Comparison of ENCODE assay signal across 9 cellular contexts in genomic region chr9:125409637-125410521, GRCh38.
DNase-seq lines count a peak whose midpoint lies in the region; ATAC-seq, FAIRE-seq and TF ChIP-seq lines count a peak whose summit lies in the region.
"Had no signal": no experiment of that assay in that cellular context is flagged by ENCODE, and none has a peak within 500 bp of the region (broad histone marks: within the 10 kb centered on the region; RNA-seq: fewer than 3 reads in every experiment).

No MANE protein-coding gene starts in this region.

- H3K4me2 ChIP-seq in OCI-LY1 (ENCODE audit: low read length), result peak overlapping the region; percentile 43; the same call in 1 of the 2 replicates
- no peak overlapping the region for H3K4me2 ChIP-seq in osteoblast (ENCODE audit: insufficient read depth, low read length)

- DNase-seq in AG10803 (ENCODE audit: low read depth) (peak; percentile 17), GM12892 (ENCODE audit: insufficient read length) (no peak), amniotic epithelial cell (ENCODE audit: low read depth) (peak; percentile 35), osteoblast (ENCODE audit: insufficient read length, low spot score, missing footprints) (peak; percentile 96), islet precursor cell (no peak), lower lobe of right lung (no peak)

- H3K36me3 ChIP-seq in OCI-LY1 (ENCODE audit: insufficient read depth, low read length) (no peaks in the 10 kb centered on the region), osteoblast (ENCODE audit: insufficient read depth, low read length) (no peaks in the 10 kb centered on the region), lower lobe of right lung (no peaks in the 10 kb centered on the region)

- TF ChIP-seq POLR2A in GM12892 (IDR thresholded peaks at IDR 0.05; ENCODE audit: low read depth, low read length), result no peak

- no peaks in the 10 kb centered on the region for H4K20me1 ChIP-seq in OCI-LY1 (ENCODE audit: insufficient read depth, low read length)
- H4K20me1 ChIP-seq in osteoblast (ENCODE audit: insufficient read depth, low read length), result no peaks in the 10 kb centered on the region

- FAIRE-seq in GM12892 (lab: Jason Lieb, UNC), result peak; percentile 87

- H3K9me3 ChIP-seq in OCI-LY1 (ENCODE audit: low read length) (no peaks in the 10 kb centered on the region), osteoblast (ENCODE audit: low read depth, low read length) (no peaks in the 10 kb centered on the region), lower lobe of right lung (no peaks in the 10 kb centered on the region)

- TF ChIP-seq CTCF in AG10803 (conservative IDR thresholded peaks at IDR 0.05; ENCODE audit: low read length) (no peak), OCI-LY1 (IDR thresholded peaks at IDR 0.05; ENCODE audit: low read length) (no peak), osteoblast (IDR thresholded peaks at IDR 0.05; ENCODE audit: extremely low read depth, low read depth, low read length) (no peak), lower lobe of right lung (IDR thresholded peaks at IDR 0.05) (no peak)

- H3K4me3 ChIP-seq in AG10803 (ENCODE audit: low read length), result no peak overlapping the region
- H3K4me3 ChIP-seq in OCI-LY1 (ENCODE audit: low read depth, low read length, poor library complexity, severe bottlenecking), result peak overlapping the region; percentile 44
- peak overlapping the region; percentile 46 for H3K4me3 ChIP-seq in osteoblast (ENCODE audit: insufficient read depth, low read length)
- no peak overlapping the region for H3K4me3 ChIP-seq in lower lobe of right lung

- no peak overlapping the region for H3K27ac ChIP-seq in OCI-LY1 (ENCODE audit: low read depth, low read length, poor library complexity, severe bottlenecking)
- H3K27ac ChIP-seq in osteoblast (ENCODE audit: low read depth, low read length), result no peak overlapping the region
- H3K27ac ChIP-seq in lower lobe of right lung, result no peak overlapping the region

- H3K79me2 ChIP-seq in OCI-LY1 (ENCODE audit: insufficient read depth, low read length) (no peaks in the 10 kb centered on the region), osteoblast (ENCODE audit: insufficient read depth, low read length) (no peaks in the 10 kb centered on the region)

- H3K27me3 ChIP-seq in OCI-LY1 (ENCODE audit: insufficient read depth, low read length) (peaks cover 5% of the 10 kb centered on the region; the same call in 1 of the 2 replicates), osteoblast (ENCODE audit: insufficient read depth, low read length) (no peaks in the 10 kb centered on the region), lower lobe of right lung (ENCODE audit: low read depth) (peaks cover 8% of the 10 kb centered on the region)

- no peak overlapping the region for H2AFZ ChIP-seq in OCI-LY1 (ENCODE audit: low read length)
- no peak overlapping the region for H2AFZ ChIP-seq in osteoblast (ENCODE audit: low read length)

- peaks cover 29% of the 10 kb centered on the region for H3K4me1 ChIP-seq in OCI-LY1 (ENCODE audit: insufficient read depth, low read length, severe bottlenecking)
- H3K4me1 ChIP-seq in osteoblast (ENCODE audit: insufficient read depth, low read length), result no peaks in the 10 kb centered on the region
- peaks cover 11% of the 10 kb centered on the region for H3K4me1 ChIP-seq in lower lobe of right lung

- no peak overlapping the region for H3K9ac ChIP-seq in OCI-LY1 (ENCODE audit: low read length)

- no peaks in the 10 kb centered on the region for H3K9me2 ChIP-seq in OCI-LY1 (ENCODE audit: low read depth, low read length)

- ATAC-seq in GM18873 (IDR thresholded peaks at IDR 0.05; ENCODE audit: low FRiP score, unreplicated experiment) (no peak), lower lobe of right lung (no peak)
- ATAC-seq: right cardiac atrium had no signal

- H3F3A ChIP-seq in OCI-LY1 (ENCODE audit: insufficient read depth, low read length), result no peaks in the 10 kb centered on the region

- intact Hi-C loops in lower lobe of right lung (cut with DNase I), result no loop called here

Comparison
In these comparisons a context has a peak if more than half of its experiments do, and no peak if none do; other contexts are left out.
1. DNase-seq: peak in AG10803 (single experiment), amniotic epithelial cell (single experiment) and osteoblast (single experiment); none in GM12892 (single experiment), islet precursor cell (single experiment) and lower lobe of right lung (single experiment).
2. H3K4me3 ChIP-seq: peak in OCI-LY1 (single experiment) and osteoblast (single experiment); none in AG10803 (single experiment) and lower lobe of right lung (single experiment).